Comparison of ENCODE assay signal across 10 cellular contexts in genomic region chr3:178320481-178321352, GRCh38.
DNase-seq lines count a peak whose midpoint lies in the region; ATAC-seq and TF ChIP-seq lines count a peak whose summit lies in the region.
"Had no signal": no experiment of that assay in that cellular context is flagged by ENCODE, and none has a peak within 500 bp of the region (broad histone marks: within the 10 kb centered on the region; RNA-seq: fewer than 3 reads in every experiment).

No MANE protein-coding gene starts in this region.

- H3K27ac Mint-ChIP-seq in MCF 10A (ENCODE audit: low read depth, unreplicated experiment) = peak overlapping the region; percentile 35
- H3K27ac Mint-ChIP-seq: dendritic cell treated with granulocyte-macrophage colony-stimulating factor and Interleukin-4, amounts not matched to agents 40 ng/mL and 50 ng/mL, for 4 days had no signal

- no peak overlapping the region for H3K9ac ChIP-seq in mammary epithelial cell (ENCODE audit: insufficient read depth, low read length)

- no peaks in the 10 kb centered on the region for H3K9me3 Mint-ChIP-seq in MCF 10A (ENCODE audit: unreplicated experiment)
- H3K9me3 Mint-ChIP-seq: CD4-positive, alpha-beta memory T cell; dendritic cell treated with granulocyte-macrophage colony-stimulating factor and Interleukin-4, amounts not matched to agents 40 ng/mL and 50 ng/mL, for 4 days had no signal

- ATAC-seq in left lung (peak; percentile 95), GM21737 (IDR thresholded peaks at IDR 0.05; ENCODE audit: unreplicated experiment) (no peak), GM21723 (IDR thresholded peaks at IDR 0.05; ENCODE audit: unreplicated experiment) (no peak)

- H3K79me2 ChIP-seq in mammary epithelial cell (ENCODE audit: insufficient read depth, low read length) = no peaks in the 10 kb centered on the region

- H3K4me3 Mint-ChIP-seq in MCF 10A (ENCODE audit: unreplicated experiment) = no peak overlapping the region
- H3K4me3 Mint-ChIP-seq: CD4-positive, alpha-beta memory T cell; dendritic cell treated with granulocyte-macrophage colony-stimulating factor and Interleukin-4, amounts not matched to agents 40 ng/mL and 50 ng/mL, for 4 days had no signal

- TF ChIP-seq CTCF in MCF 10A (IDR thresholded peaks at IDR 0.05; ENCODE audit: unreplicated experiment) (no peak), breast epithelium (IDR thresholded peaks at IDR 0.05) (no peak), mammary epithelial cell (conservative IDR thresholded peaks at IDR 0.05 in 1 of 2, IDR thresholded peaks at IDR 0.05 in 1 of 2; ENCODE audit: extremely low read depth in 1 of 2, insufficient read depth in 1 of 2, low read depth in 1 of 2, low read length in 2 of 2) (no peak), left lung (IDR thresholded peaks at IDR 0.05) (no peak), vagina (IDR thresholded peaks at IDR 0.05) (no peak)

- no peak overlapping the region for H3K4me3 ChIP-seq in breast epithelium
- no peak overlapping the region for H3K4me3 ChIP-seq in mammary epithelial cell (replicated peaks in 1 of 3; ENCODE audit: insufficient read depth in 1 of 3, low read depth in 2 of 3, low read length in 3 of 3)
- no peak overlapping the region for H3K4me3 ChIP-seq in left lung
- H3K4me3 ChIP-seq in vagina = no peak overlapping the region

- no peak for TF ChIP-seq POLR2A in breast epithelium (IDR thresholded peaks at IDR 0.05)
- TF ChIP-seq POLR2A in vagina (IDR thresholded peaks at IDR 0.05) = no peak

- H3K4me1 Mint-ChIP-seq in MCF 10A (ENCODE audit: insufficient read depth, unreplicated experiment) = peaks cover 8% of the 10 kb centered on the region
- H3K4me1 Mint-ChIP-seq: CD4-positive, alpha-beta memory T cell had no signal

- no peaks in the 10 kb centered on the region for H3K36me3 Mint-ChIP-seq in MCF 10A (ENCODE audit: insufficient read depth, unreplicated experiment)
- H3K36me3 Mint-ChIP-seq: CD4-positive, alpha-beta memory T cell had no signal

- H3K36me3 ChIP-seq in breast epithelium (no peaks in the 10 kb centered on the region), mammary epithelial cell (ENCODE audit: insufficient read depth, low read length) (no peaks in the 10 kb centered on the region), left lung (no peaks in the 10 kb centered on the region), vagina (no peaks in the 10 kb centered on the region)

- 98% methylated on average over 4 of the region's 4 CpGs for WGBS in mammary epithelial cell (ENCODE audit: low coverage, missing lambda C conversion rate)

- dilution Hi-C loops in mammary epithelial cell (cut with HindIII; ENCODE audit: low sequenced_read_pairs) = no loop called here

- H2AFZ ChIP-seq in mammary epithelial cell (ENCODE audit: low read depth, low read length) = no peak overlapping the region

- H3K27me3 Mint-ChIP-seq in MCF 10A (ENCODE audit: insufficient read depth, unreplicated experiment) = no peaks in the 10 kb centered on the region
- H3K27me3 Mint-ChIP-seq: CD4-positive, alpha-beta memory T cell; dendritic cell treated with granulocyte-macrophage colony-stimulating factor and Interleukin-4, amounts not matched to agents 40 ng/mL and 50 ng/mL, for 4 days had no signal

- CTCF ChIA-PET in MCF 10A (lab: Yijun Ruan, JAX) (interaction anchor here (0.6 to 1.4 kb wide), 8 partner anchors 21 to 898 kb away, joined by 3 to 5 read pairs (median 3); no protein-coding TSS in a partner anchor), mammary epithelial cell (lab: Charles Lee; ENCODE audit: low non-redundant PET) (no interaction called here)

- H3K4me1 ChIP-seq in breast epithelium (peaks cover 0 to 9% of the 10 kb centered on the region in 2 donors), mammary epithelial cell (ENCODE audit: insufficient read depth, low read length) (no peaks in the 10 kb centered on the region), left lung (no peaks in the 10 kb centered on the region), vagina (peaks cover 12% of the 10 kb centered on the region)

- in situ Hi-C loops in mammary epithelial cell (cut with MboI; ENCODE audit: low sequenced_read_pairs in 2 of 2) = no loop called here

- DNase-seq in MCF 10A (ENCODE audit: unreplicated experiment) (peak; percentile 4), breast epithelium (ENCODE audit: low spot score in 2 of 2) (no peak), mammary epithelial cell (peak; percentile 45), left lung (peak in 1 of 2 donors; percentile 30), vagina (ENCODE audit: extremely low spot score in 2 of 2) (no peak)
- no peak for DNase-seq in stimulated activated CD4-positive, alpha-beta T cell treated with anti-CD3 and anti-CD28 coated beads, Interleukin-2, amount 100 ng/mL, for 48 hours
- DNase-seq: CD4-positive, alpha-beta memory T cell had no signal

- H3K27ac ChIP-seq in breast epithelium = no peak overlapping the region
- H3K27ac ChIP-seq in mammary epithelial cell (ENCODE audit: insufficient read depth, low read depth, low read length) = no peak overlapping the region
- H3K27ac ChIP-seq in left lung = no peak overlapping the region
- no peak overlapping the region for H3K27ac ChIP-seq in vagina

- no peak overlapping the region for H3K4me2 ChIP-seq in mammary epithelial cell (ENCODE audit: insufficient read depth, low read depth, low read length)

- POLR2A ChIA-PET in MCF 10A (lab: Yijun Ruan, JAX) = interaction anchor here (0.5 to 2.9 kb wide), 15 partner anchors 16 to 1125 kb away, joined by 3 to 20 read pairs (median 3); partner anchors contain the start of gene TBL1XR1

- H3K27me3 ChIP-seq in breast epithelium (no peaks in the 10 kb centered on the region), mammary epithelial cell (ENCODE audit: insufficient read depth, low read length) (no peaks in the 10 kb centered on the region), left lung (no peaks in the 10 kb centered on the region), vagina (no peaks in the 10 kb centered on the region)

- no peaks in the 10 kb centered on the region for H4K20me1 ChIP-seq in mammary epithelial cell (ENCODE audit: insufficient read depth, low read length)

- BruUV-seq in MCF 10A (replicated peaks; lab: Mats Ljungman, UMichigan) (no TSS peak), mammary epithelial cell (replicated peaks; lab: Mats Ljungman, UMichigan) (no TSS peak)

- intact Hi-C loops in MCF 10A (cut with micrococcal nuclease) = loop anchor here (10.0 kb wide), 3 partner anchors 236 to 726 kb away; no protein-coding TSS in a partner anchor
- intact Hi-C loops in breast epithelium (cut with DNase I; ENCODE audit: low total_unique reads) = no loop called here
- intact Hi-C loops in mammary epithelial cell (cut with micrococcal nuclease) = loop anchor here (10.0 kb wide), 4 partner anchors 846 to 1446 kb away; partner anchors contain the start of gene TBL1XR1
- intact Hi-C loops in left lung (cut with DNase I) = no loop called here
- intact Hi-C loops in vagina (cut with DNase I) = loop anchor here (10.0 kb wide), 1 partner anchor 1266 kb away; no protein-coding TSS in a partner anchor

- H3K9me3 ChIP-seq in breast epithelium = no peaks in the 10 kb centered on the region
- no peaks in the 10 kb centered on the region for H3K9me3 ChIP-seq in mammary epithelial cell (replicated peaks; ENCODE audit: insufficient read depth, low read length)
- H3K9me3 ChIP-seq in left lung = no peaks in the 10 kb centered on the region
- H3K9me3 ChIP-seq in vagina = no peaks in the 10 kb centered on the region

Comparison
In these comparisons a context has a peak if more than half of its experiments do, and no peak if none do; other contexts are left out.
1. DNase-seq: peak in MCF 10A (single experiment) and mammary epithelial cell (single experiment); none in breast epithelium (0 of 2), stimulated activated CD4-positive, alpha-beta T cell treated with anti-CD3 and anti-CD28 coated beads, Interleukin-2, amount 100 ng/mL, for 48 hours (0 of 2) and vagina (0 of 2).
2. intact Hi-C loops: an anchor here in MCF 10A (10.0 kb wide), mammary epithelial cell (10.0 kb wide) and vagina (10.0 kb wide); none called in breast epithelium and left lung.